In genomic region chr16:49431591-49432290, GRCh38 we compare ENCODE assay signal across 16 cellular contexts. TPM values are rescaled to one million over a fixed set of nuclear protein-coding genes. Genes with fewer than 3 reads are reported as not detected.
DNase-seq lines count a peak whose midpoint lies in the region; ATAC-seq, FAIRE-seq and TF ChIP-seq lines count a peak whose summit lies in the region.
"Had no signal": no experiment of that assay in that cellular context is flagged by ENCODE, and none has a peak within 500 bp of the region (broad histone marks: within the 10 kb centered on the region; RNA-seq: fewer than 3 reads in every experiment).

No MANE protein-coding gene starts in this region.

- H3K9ac ChIP-seq in H1 (replicated peaks in 1 of 4; ENCODE audit: extremely low read depth in 1 of 4, low read depth in 3 of 4, low read length in 3 of 4) (no peak overlapping the region), trophoblast cell (ENCODE audit: low read length) (no peak overlapping the region)
- H3K9ac ChIP-seq: BLaER1 treated with 17β-estradiol and CSF1 and Interleukin-3, amounts not matched to agents 10 nM and 100 nM; GM23248 had no signal

- H3K27ac Mint-ChIP-seq in activated naive CD8-positive, alpha-beta T cell treated with anti-CD3 and anti-CD28 coated beads, Interleukin-2, amount 10 ng/mL, durations not matched to agents 7 days and 5 days: no peak overlapping the region
- H3K27ac Mint-ChIP-seq in activated naive CD8-positive, alpha-beta T cell treated with anti-CD3 and anti-CD28 coated beads, Interleukin-2, amount 50 U/mL, for 24 hours: no peak overlapping the region
- H3K27ac Mint-ChIP-seq: CD4-positive, CD25-positive, alpha-beta regulatory T cell had no signal

- peak; percentile 8 for DNase-seq in activated naive CD8-positive, alpha-beta T cell treated with anti-CD3 and anti-CD28 coated beads, Interleukin-2, amount 10 ng/mL, durations not matched to agents 7 days and 5 days
- DNase-seq in activated naive CD8-positive, alpha-beta T cell treated with anti-CD3 and anti-CD28 coated beads, Interleukin-2, amount 50 U/mL, for 24 hours: no peak
- DNase-seq in H1 (ENCODE audit: low read depth in 1 of 2, low spot score in 2 of 2) (no peak), trophoblast cell (peak; percentile 65 to 81)
- DNase-seq: ACHN; CD4-positive, CD25-positive, alpha-beta regulatory T cell; DMS53; GF-D8; GM23248 had no signal

- no peak overlapping the region for H4K5ac ChIP-seq in H1 (ENCODE audit: insufficient read length, low read depth, low read length)

- H3K23me2 ChIP-seq in H1 (ENCODE audit: low read depth, low read length): no peaks in the 10 kb centered on the region; the same call in 1 of the 2 replicates

- no peak overlapping the region for H4K12ac ChIP-seq in trophoblast cell (ENCODE audit: low read depth, low read length)

- H2BK12ac ChIP-seq in H1 (ENCODE audit: low read depth, low read length) (no peak overlapping the region), trophoblast cell (ENCODE audit: low read length) (no peak overlapping the region)

- no peaks in the 10 kb centered on the region for H3K9me3 Mint-ChIP-seq in activated naive CD8-positive, alpha-beta T cell treated with anti-CD3 and anti-CD28 coated beads, Interleukin-2, amount 10 ng/mL, durations not matched to agents 7 days and 5 days
- H3K9me3 Mint-ChIP-seq in activated naive CD8-positive, alpha-beta T cell treated with anti-CD3 and anti-CD28 coated beads, Interleukin-2, amount 50 U/mL, for 24 hours: peaks cover 5% of the 10 kb centered on the region

- H3K36me3 ChIP-seq in H1 (ENCODE audit: control insufficient read depth in 2 of 4, insufficient read depth in 4 of 4, low read length in 3 of 4): no peaks in the 10 kb centered on the region
- H3K36me3 ChIP-seq in trophoblast cell (ENCODE audit: control insufficient read depth in 1 of 2, insufficient read depth in 2 of 2, low read length in 2 of 2): no peaks in the 10 kb centered on the region
- H3K36me3 ChIP-seq: BLaER1 treated with 17β-estradiol and CSF1 and Interleukin-3, amounts not matched to agents 10 nM and 100 nM; HAP-1 had no signal

- H3K4me3 Mint-ChIP-seq in activated naive CD8-positive, alpha-beta T cell treated with anti-CD3 and anti-CD28 coated beads, Interleukin-2, amount 10 ng/mL, durations not matched to agents 7 days and 5 days: no peak overlapping the region
- no peak overlapping the region for H3K4me3 Mint-ChIP-seq in activated naive CD8-positive, alpha-beta T cell treated with anti-CD3 and anti-CD28 coated beads, Interleukin-2, amount 50 U/mL, for 24 hours
- H3K4me3 Mint-ChIP-seq: CD4-positive, CD25-positive, alpha-beta regulatory T cell had no signal

- H3K27me3 Mint-ChIP-seq in activated naive CD8-positive, alpha-beta T cell treated with anti-CD3 and anti-CD28 coated beads, Interleukin-2, amount 10 ng/mL, durations not matched to agents 7 days and 5 days: no peaks in the 10 kb centered on the region
- no peaks in the 10 kb centered on the region for H3K27me3 Mint-ChIP-seq in activated naive CD8-positive, alpha-beta T cell treated with anti-CD3 and anti-CD28 coated beads, Interleukin-2, amount 50 U/mL, for 24 hours
- H3K27me3 Mint-ChIP-seq: CD4-positive, CD25-positive, alpha-beta regulatory T cell had no signal

- H3K9me3 ChIP-seq in H1 (ENCODE audit: insufficient read depth in 2 of 2, low read depth in 1 of 2, low read length in 1 of 2) (peaks cover 2 to 4% of the 10 kb centered on the region in 2 experiments; a peak in 1 of 4 replicates), trophoblast cell (ENCODE audit: insufficient read depth, low read depth, low read length) (no peaks in the 10 kb centered on the region)
- H3K9me3 ChIP-seq: HAP-1 had no signal

- no peak overlapping the region for H2BK20ac ChIP-seq in H1 (ENCODE audit: low read length)

- H3K27me3 ChIP-seq in H1 (replicated peaks in 1 of 4; ENCODE audit: control insufficient read depth in 3 of 4, extremely low read depth in 1 of 4, insufficient read depth in 3 of 4, low read length in 3 of 4): no peaks in the 10 kb centered on the region
- no peaks in the 10 kb centered on the region for H3K27me3 ChIP-seq in trophoblast cell (ENCODE audit: insufficient read depth, low read length)
- H3K27me3 ChIP-seq: BLaER1 treated with 17β-estradiol and CSF1 and Interleukin-3, amounts not matched to agents 10 nM and 100 nM had no signal

- H3K4me3 ChIP-seq in H1 (ENCODE audit: extremely low read depth in 1 of 4, insufficient read depth in 2 of 4, low read depth in 3 of 4, low read length in 4 of 4): no peak overlapping the region
- no peak overlapping the region for H3K4me3 ChIP-seq in trophoblast cell (ENCODE audit: low read depth, low read length)
- H3K4me3 ChIP-seq: BLaER1 treated with 17β-estradiol and CSF1 and Interleukin-3, amounts not matched to agents 10 nM and 100 nM; GM23248; HAP-1 had no signal

- no peak overlapping the region for H2BK120ac ChIP-seq in H1 (replicated peaks; ENCODE audit: low read depth, low read length)
- H2BK120ac ChIP-seq in trophoblast cell (ENCODE audit: insufficient read depth, low read length, poor library complexity): no peak overlapping the region

- no peak overlapping the region for H2BK15ac ChIP-seq in H1 (ENCODE audit: low read length)

- TF ChIP-seq EP300 in H1 (IDR thresholded peaks at IDR 0.05; ENCODE audit: borderline replicate concordance in 1 of 2, low read depth in 2 of 2, low read length in 2 of 2): no peak

- H2BK5ac ChIP-seq in H1 (ENCODE audit: low read depth, low read length) (no peak overlapping the region), trophoblast cell (ENCODE audit: low read depth, low read length, poor library complexity) (no peak overlapping the region)

- TF ChIP-seq RAD21 in H1 (IDR thresholded peaks at IDR 0.05 in 1 of 2, conservative IDR thresholded peaks at IDR 0.05 in 1 of 2; ENCODE audit: low read depth in 2 of 2, low read length in 2 of 2): no peak

- H4K8ac ChIP-seq in H1 (ENCODE audit: extremely low read depth, insufficient read depth, low read length) (no peak overlapping the region), trophoblast cell (ENCODE audit: low read depth, low read length) (no peak overlapping the region)

- H3K4ac ChIP-seq in H1 (replicated peaks; ENCODE audit: insufficient read length, low read depth, low read length): no peak overlapping the region
- H3K4ac ChIP-seq in trophoblast cell (ENCODE audit: low read depth, low read length): no peak overlapping the region

- no peaks in the 10 kb centered on the region for H3K36me3 Mint-ChIP-seq in activated naive CD8-positive, alpha-beta T cell treated with anti-CD3 and anti-CD28 coated beads, Interleukin-2, amount 10 ng/mL, durations not matched to agents 7 days and 5 days
- H3K36me3 Mint-ChIP-seq in activated naive CD8-positive, alpha-beta T cell treated with anti-CD3 and anti-CD28 coated beads, Interleukin-2, amount 50 U/mL, for 24 hours (ENCODE audit: low read depth): no peaks in the 10 kb centered on the region
- H3K36me3 Mint-ChIP-seq: CD4-positive, CD25-positive, alpha-beta regulatory T cell had no signal

- H3K4me1 Mint-ChIP-seq in activated naive CD8-positive, alpha-beta T cell treated with anti-CD3 and anti-CD28 coated beads, Interleukin-2, amount 10 ng/mL, durations not matched to agents 7 days and 5 days: peaks cover 5% of the 10 kb centered on the region
- H3K4me1 Mint-ChIP-seq in activated naive CD8-positive, alpha-beta T cell treated with anti-CD3 and anti-CD28 coated beads, Interleukin-2, amount 50 U/mL, for 24 hours: no peaks in the 10 kb centered on the region
- H3K4me1 Mint-ChIP-seq: CD4-positive, CD25-positive, alpha-beta regulatory T cell had no signal

- H3K4me1 ChIP-seq in H1 (replicated peaks in 1 of 4; ENCODE audit: control insufficient read depth in 3 of 4, insufficient read depth in 4 of 4, low read length in 3 of 4) (no peaks in the 10 kb centered on the region), trophoblast cell (ENCODE audit: control insufficient read depth in 1 of 2, insufficient read depth in 2 of 2, low read length in 2 of 2) (no peaks in the 10 kb centered on the region)
- H3K4me1 ChIP-seq: HAP-1 had no signal

- H3K18ac ChIP-seq in H1 (ENCODE audit: extremely low read depth, low read length) (no peak overlapping the region), trophoblast cell (ENCODE audit: low read length) (no peak overlapping the region)

- H3K23ac ChIP-seq in H1 (ENCODE audit: insufficient read length) (no peak overlapping the region), trophoblast cell (ENCODE audit: low read length) (no peak overlapping the region)

- H3K79me1 ChIP-seq in H1 (ENCODE audit: low read depth, low read length) (no peaks in the 10 kb centered on the region), trophoblast cell (ENCODE audit: low read length) (no peaks in the 10 kb centered on the region)

- FAIRE-seq in H1 (lab: Jason Lieb, UNC): no peak

- H3K4me2 ChIP-seq in H1 (ENCODE audit: insufficient read depth in 1 of 2, low read depth in 2 of 2, low read length in 2 of 2): no peak overlapping the region
- H3K4me2 ChIP-seq in trophoblast cell (ENCODE audit: low read length): no peak overlapping the region
- H3K4me2 ChIP-seq: BLaER1 treated with 17β-estradiol and CSF1 and Interleukin-3, amounts not matched to agents 10 nM and 100 nM had no signal

- H3K14ac ChIP-seq in H1 (ENCODE audit: insufficient read length) (no peak overlapping the region), trophoblast cell (ENCODE audit: low read length) (no peak overlapping the region)

- no peak overlapping the region for H3K56ac ChIP-seq in H1 (replicated peaks; ENCODE audit: insufficient read length, low read depth, low read length)

- H3K79me2 ChIP-seq in H1 (ENCODE audit: control insufficient read depth in 1 of 2, insufficient read depth in 2 of 2, low read length in 2 of 2) (no peaks in the 10 kb centered on the region), trophoblast cell (ENCODE audit: control insufficient read depth, insufficient read depth, low read length, poor library complexity) (no peaks in the 10 kb centered on the region)

- H4K91ac ChIP-seq in H1 (replicated peaks; ENCODE audit: insufficient read length, low read length) (no peak overlapping the region), trophoblast cell (ENCODE audit: low read depth, low read length) (no peak overlapping the region)

- H2AFZ ChIP-seq in H1 (ENCODE audit: low read length): no peak overlapping the region
- no peak overlapping the region for H2AFZ ChIP-seq in trophoblast cell (ENCODE audit: insufficient read depth, low read length, poor library complexity)
- H2AFZ ChIP-seq: GM23248 had no signal

- no peaks in the 10 kb centered on the region for H4K20me1 ChIP-seq in H1 (replicated peaks in 1 of 2; ENCODE audit: control insufficient read depth in 1 of 2, insufficient read depth in 2 of 2, low read length in 2 of 2)
- H4K20me1 ChIP-seq: BLaER1 treated with 17β-estradiol and CSF1 and Interleukin-3, amounts not matched to agents 10 nM and 100 nM had no signal

- WGBS in H1 (ENCODE audit: extremely low coverage in 1 of 2, insufficient coverage in 1 of 2, insufficient read length in 1 of 2, insufficient replicate concordance in 2 of 2, low coverage in 1 of 2, low lambda C conversion rate in 2 of 2, missing lambda C conversion rate in 1 of 2), 2 experiments: 91% methylated on average over 11 of the region's 11 CpGs; no CpG with 5 or more reads in 1 of the 2 experiments
- WGBS in trophoblast cell (ENCODE audit: extremely low coverage, insufficient coverage, insufficient read length): no CpG with 5 or more reads among the region's 11 CpGs

- CTCF ChIA-PET in H1 (lab: Charles Lee; ENCODE audit: partially characterized antibody): interaction anchor here (1.0 to 5.2 kb wide), 8 partner anchors 9 to 119 kb away, joined by 3 to 21 read pairs (median 4); no protein-coding TSS in a partner anchor

- TF ChIP-seq CTCF in H1 (IDR thresholded peaks at IDR 0.05; ENCODE audit: control extremely low read depth in 1 of 3, insufficient read depth in 1 of 3, low read depth in 1 of 3, low read length in 3 of 3): peak in 2 of 3 experiments; percentile 2 to 22; a peak in 2 of 4 replicates

- H3K27ac ChIP-seq in H1 (ENCODE audit: low read depth, low read length) (no peak overlapping the region), trophoblast cell (ENCODE audit: low read depth, low read length) (no peak overlapping the region)
- H3K27ac ChIP-seq: BLaER1 treated with 17β-estradiol and CSF1 and Interleukin-3, amounts not matched to agents 10 nM and 100 nM; GM23248; HL-60 had no signal

- ATAC-seq in activated naive CD8-positive, alpha-beta T cell treated with anti-CD3 and anti-CD28 coated beads, Interleukin-2, amount 10 ng/mL, durations not matched to agents 7 days and 5 days (ENCODE audit: low read depth): no peak
- no peak for ATAC-seq in activated naive CD8-positive, alpha-beta T cell treated with anti-CD3 and anti-CD28 coated beads, Interleukin-2, amount 50 U/mL, for 24 hours
- ATAC-seq in GM19328 (IDR thresholded peaks at IDR 0.05; ENCODE audit: unreplicated experiment) (no peak), esophagus mucosa (no peak), HG03025 (IDR thresholded peaks at IDR 0.05; ENCODE audit: low FRiP score, unreplicated experiment) (no peak)

- H2AK5ac ChIP-seq in H1 (ENCODE audit: low read depth, low read length) (no peak overlapping the region), trophoblast cell (ENCODE audit: low read length) (no peak overlapping the region)

- no peak for TF ChIP-seq POLR2A in H1 (IDR thresholded peaks at IDR 0.05; ENCODE audit: control extremely low read depth in 1 of 2, low read depth in 2 of 2, low read length in 2 of 2)

- POLR2A ChIA-PET in activated naive CD8-positive, alpha-beta T cell treated with anti-CD3 and anti-CD28 coated beads, Interleukin-2, amount 10 ng/mL, durations not matched to agents 7 days and 5 days (lab: Charles Lee): no interaction called here
- POLR2A ChIA-PET in H1 (lab: Charles Lee; ENCODE audit: partially characterized antibody): no interaction called here

RNA-seq across cellular contexts. Expression of gene C16orf78, which starts 58.1 kb away (rescaled TPM):
- total RNA-seq in activated naive CD8-positive, alpha-beta T cell treated with anti-CD3 and anti-CD28 coated beads, Interleukin-2, amount 10 ng/mL, durations not matched to agents 7 days and 5 days: not detected
- not detected in 2 replicates for total RNA-seq in H1 (2021; fragmentation: NEBNext Ultra II Directional; extraction: Animal tissue kit (Norgen Biotek cat#: 25700))
- not detected in 2 replicates for polyA plus RNA-seq in H1 (2011; rRNA removed)
- polyA plus RNA-seq in H1 (2011; cell fraction: cytosol; rRNA removed): not detected
- not detected for polyA plus RNA-seq in H1 (2011; cell fraction: nucleus; rRNA removed)
- polyA plus RNA-seq in H1 (2012, experiment 1 of 2): not detected in 4 replicates
- polyA plus RNA-seq in H1 (2012, experiment 2 of 2): not detected
- not detected for polyA plus RNA-seq in H1 (2013, experiment 1 of 2)
- not detected for polyA plus RNA-seq in H1 (2013, experiment 2 of 2)
- polyA minus RNA-seq in H1 (2011; rRNA and poly(A)+ RNA removed): not detected in 2 replicates
- polyA minus RNA-seq in H1 (2011; cell fraction: cytosol; rRNA and poly(A)+ RNA removed): not detected
- polyA minus RNA-seq in H1 (2011; cell fraction: nucleus; rRNA and poly(A)+ RNA removed): not detected
- not detected in 2 replicates for polyA plus RNA-seq in trophoblast cell (2013)
- total RNA-seq in esophagus mucosa: not detected
- total RNA-seq: A172; CD4-positive, CD25-positive, alpha-beta regulatory T cell; GM23248 had no signal
- polyA plus RNA-seq: CD4-positive, CD25-positive, alpha-beta regulatory T cell; GM23248 had no signal

Comparison
In these comparisons a context has a peak if more than half of its experiments do, and no peak if none do; other contexts are left out.
1. DNase-seq: peak in activated naive CD8-positive, alpha-beta T cell treated with anti-CD3 and anti-CD28 coated beads, Interleukin-2, amount 10 ng/mL, durations not matched to agents 7 days and 5 days (single experiment) and trophoblast cell (2 of 2); none in activated naive CD8-positive, alpha-beta T cell treated with anti-CD3 and anti-CD28 coated beads, Interleukin-2, amount 50 U/mL, for 24 hours (single experiment) and H1 (0 of 2).